In the genomic region with DNA sequence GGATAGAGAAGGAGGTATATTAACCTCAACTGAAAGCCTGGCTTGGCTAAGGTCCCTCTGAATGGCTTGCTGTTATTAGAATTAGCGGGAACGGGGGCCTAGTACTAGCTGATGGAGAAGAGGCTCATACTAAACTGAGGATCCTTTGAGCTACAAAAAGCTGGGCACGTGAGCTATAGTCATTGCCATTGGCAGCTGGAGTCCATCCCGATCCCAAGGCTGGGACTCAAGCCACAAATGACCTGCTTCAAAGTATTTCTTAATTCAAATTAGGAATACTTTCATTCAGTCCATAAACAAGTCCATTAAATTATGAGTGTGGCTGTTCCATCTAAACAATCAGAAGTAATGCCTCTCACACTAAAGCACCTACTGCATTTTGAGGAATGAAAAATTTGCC, we compare ENCODE assay signal across 18 cellular contexts.
DNase-seq lines count a peak whose midpoint lies in the region; ATAC-seq, FAIRE-seq and TF ChIP-seq lines count a peak whose summit lies in the region.
"Had no signal": no experiment of that assay in that cellular context is flagged by ENCODE, and none has a peak within 500 bp of the region (broad histone marks: within the 10 kb centered on the region; RNA-seq: fewer than 3 reads in every experiment).

No MANE protein-coding gene starts in this region.

- H3K4me2 ChIP-seq in A549, result peak overlapping the region; percentile 74

- TF ChIP-seq CTCF in A549 (IDR thresholded peaks at IDR 0.05) (no peak), ascending aorta (IDR thresholded peaks at IDR 0.05) (no peak), sigmoid colon (IDR thresholded peaks at IDR 0.05) (no peak), foreskin keratinocyte (conservative IDR thresholded peaks at IDR 0.05) (no peak)

- H3K36me3 ChIP-seq in ascending aorta (no peaks in the 10 kb centered on the region), sigmoid colon (no peaks in the 10 kb centered on the region)
- H3K36me3 ChIP-seq: SJSA1 had no signal

- H3K4me3 ChIP-seq in A549, result no peak overlapping the region
- peak overlapping the region in 1 of 2 donors; percentile 47 for H3K4me3 ChIP-seq in ascending aorta
- H3K4me3 ChIP-seq in sigmoid colon, result no peak overlapping the region
- H3K4me3 ChIP-seq: SJSA1 had no signal

- no peak for TF ChIP-seq RAD21 in A549 (conservative IDR thresholded peaks at IDR 0.05 in 1 of 2, IDR thresholded peaks at IDR 0.05 in 1 of 2)

- CTCF ChIA-PET in A549 (lab: Yijun Ruan, JAX), result interaction anchor here (0.6 to 1.3 kb wide), 2 partner anchors 16 to 71 kb away, joined by 3 read pairs; no protein-coding TSS in a partner anchor

- POLR2A ChIA-PET in A549 (lab: Yijun Ruan, JAX), result no interaction called here

- 87% methylated on average over 4 of the region's 4 CpGs for WGBS in A549 (ENCODE audit: missing lambda C conversion rate)
- 73 to 88% methylated on average over 4 of the region's 4 CpGs for WGBS in sigmoid colon, 2 donors

- TF ChIP-seq POLR2A in A549 (IDR thresholded peaks at IDR 0.05; ENCODE audit: low read length), result no peak
- no peak for TF ChIP-seq POLR2A in sigmoid colon (IDR thresholded peaks at IDR 0.05)

- peak overlapping the region; percentile 67 to 79 for H3K27ac ChIP-seq in A549
- H3K27ac ChIP-seq in ascending aorta, result peak overlapping the region; percentile 60 to 66
- H3K27ac ChIP-seq in layer of hippocampus (ENCODE audit: low read depth, low read length), result peak overlapping the region; percentile 19
- H3K27ac ChIP-seq in sigmoid colon, result peak overlapping the region in 3 of 4 donors; percentile 35 to 45 (median 41)
- H3K27ac ChIP-seq in foreskin keratinocyte, result no peak overlapping the region
- H3K27ac ChIP-seq: SJSA1 had no signal

- intact Hi-C loops in ascending aorta (cut with DNase I) (no loop called here), sigmoid colon (cut with DNase I) (no loop called here)

- H3K4me1 ChIP-seq in A549, result peaks cover 46% of the 10 kb centered on the region
- H3K4me1 ChIP-seq in ascending aorta, result peaks cover 0 to 13% of the 10 kb centered on the region in 2 donors
- peaks cover 0 to 48% (median 35%) of the 10 kb centered on the region in 4 donors for H3K4me1 ChIP-seq in sigmoid colon
- H3K4me1 ChIP-seq in foreskin keratinocyte, result peaks cover 10% of the 10 kb centered on the region

- DNase-seq in A549 (ENCODE audit: low read depth in 1 of 2, low spot score in 1 of 2), result no peak
- no peak for DNase-seq in ascending aorta (ENCODE audit: low spot score in 2 of 2)
- no peak for DNase-seq in sigmoid colon
- no peak for DNase-seq in activated naive CD4-positive, alpha-beta T cell treated with Interleukin-2 at 50 U/mL for 16 hours
- DNase-seq in foreskin keratinocyte, result no peak
- no peak for DNase-seq in ureter (ENCODE audit: low spot score)
- DNase-seq in OCI-M1 (lab: John Stamatoyannopoulos, UW), result no peak
- DNase-seq: activated CD4-positive, alpha-beta T cell treated with anti-CD3 and anti-CD28 coated beads for 36 hours; activated CD8-positive, alpha-beta memory T cell treated with anti-CD3 and anti-CD28 coated beads, Interleukin-2, amount 50 U/mL, for 48 hours; activated naive CD4-positive, alpha-beta T cell treated with anti-CD3 and anti-CD28 coated beads, Interleukin-2, amount 50 U/mL, for 16 hours; CD8-positive, alpha-beta memory T cell; NCI-H2029; NCI-H526; T1000 had no signal

- no peak for FAIRE-seq in A549 (lab: Jason Lieb, UNC)
- FAIRE-seq: bronchial epithelial cell, GM19239 had no signal

- H3K9me3 ChIP-seq in A549 (no peaks in the 10 kb centered on the region), ascending aorta (no peaks in the 10 kb centered on the region), sigmoid colon (no peaks in the 10 kb centered on the region)
- H3K9me3 ChIP-seq: SJSA1 had no signal

- no peak for ATAC-seq in A549
- no peak for ATAC-seq in foreskin keratinocyte
- ATAC-seq: activated CD4-positive, alpha-beta T cell treated with anti-CD3 and anti-CD28 coated beads for 36 hours had no signal

- TF ChIP-seq EP300 in A549 (IDR thresholded peaks at IDR 0.05) (no peak), sigmoid colon (IDR thresholded peaks at IDR 0.05) (no peak)

- H3K27me3 ChIP-seq in ascending aorta (no peaks in the 10 kb centered on the region), layer of hippocampus (ENCODE audit: control insufficient read depth, insufficient read depth, low read length) (no peaks in the 10 kb centered on the region), sigmoid colon (no peaks in the 10 kb centered on the region), foreskin keratinocyte (no peaks in the 10 kb centered on the region)
- H3K27me3 ChIP-seq: SJSA1 had no signal

TF ChIP-seq in A549, 52 proteins besides CTCF, POLR2A, EP300 and RAD21:
- TF ChIP-seq, protein P1, sequence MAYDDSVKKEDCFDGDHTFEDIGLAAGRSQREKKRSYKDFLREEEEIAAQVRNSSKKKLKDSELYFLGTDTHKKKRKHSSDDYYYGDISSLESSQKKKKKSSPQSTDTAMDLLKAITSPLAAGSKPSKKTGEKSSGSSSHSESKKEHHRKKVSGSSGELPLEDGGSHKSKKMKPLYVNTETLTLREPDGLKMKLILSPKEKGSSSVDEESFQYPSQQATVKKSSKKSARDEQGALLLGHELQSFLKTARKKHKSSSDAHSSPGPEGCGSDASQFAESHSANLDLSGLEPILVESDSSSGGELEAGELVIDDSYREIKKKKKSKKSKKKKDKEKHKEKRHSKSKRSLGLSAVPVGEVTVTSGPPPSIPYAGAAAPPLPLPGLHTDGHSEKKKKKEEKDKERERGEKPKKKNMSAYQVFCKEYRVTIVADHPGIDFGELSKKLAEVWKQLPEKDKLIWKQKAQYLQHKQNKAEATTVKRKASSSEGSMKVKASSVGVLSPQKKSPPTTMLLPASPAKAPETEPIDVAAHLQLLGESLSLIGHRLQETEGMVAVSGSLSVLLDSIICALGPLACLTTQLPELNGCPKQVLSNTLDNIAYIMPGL (CRISPR knock-in tag; IDR thresholded peaks at IDR 0.05; ENCODE audit: borderline replicate concordance), result no peak
- TF ChIP-seq CHD2 (IDR thresholded peaks at IDR 0.05; ENCODE audit: low read length, partially characterized antibody) (no peak), FOSL2 (IDR thresholded peaks at IDR 0.05) (no peak), FOSL2 (CRISPR knock-in tag; IDR thresholded peaks at IDR 0.05) (no peak), ESRRA (IDR thresholded peaks at IDR 0.05; ENCODE audit: borderline replicate concordance, low read length) (no peak), ZFP36 (IDR thresholded peaks at IDR 0.05; ENCODE audit: borderline replicate concordance, partially characterized antibody) (no peak), CBX2 (IDR thresholded peaks at IDR 0.05; ENCODE audit: borderline replicate concordance, low read depth) (no peak), RFX5 (IDR thresholded peaks at IDR 0.05) (no peak), MYC (IDR thresholded peaks at IDR 0.05; ENCODE audit: borderline replicate concordance, low read length) (no peak), CBX8 (IDR thresholded peaks at IDR 0.05) (no peak), EHMT2 (IDR thresholded peaks at IDR 0.05; ENCODE audit: low read depth) (no peak), HOXA7 (CRISPR knock-in tag; IDR thresholded peaks at IDR 0.05) (no peak), HEYL (CRISPR knock-in tag; IDR thresholded peaks at IDR 0.05) (no peak), MAZ (IDR thresholded peaks at IDR 0.05; ENCODE audit: borderline replicate concordance, low read depth, low read length) (no peak), KDM1A (IDR thresholded peaks at IDR 0.05; ENCODE audit: low read depth) (no peak), SMC3 (IDR thresholded peaks at IDR 0.05) (no peak), PHF8 (IDR thresholded peaks at IDR 0.05; ENCODE audit: borderline replicate concordance, low read depth) (no peak), JUNB (IDR thresholded peaks at IDR 0.05) (no peak)
- TF ChIP-seq, protein P2, sequence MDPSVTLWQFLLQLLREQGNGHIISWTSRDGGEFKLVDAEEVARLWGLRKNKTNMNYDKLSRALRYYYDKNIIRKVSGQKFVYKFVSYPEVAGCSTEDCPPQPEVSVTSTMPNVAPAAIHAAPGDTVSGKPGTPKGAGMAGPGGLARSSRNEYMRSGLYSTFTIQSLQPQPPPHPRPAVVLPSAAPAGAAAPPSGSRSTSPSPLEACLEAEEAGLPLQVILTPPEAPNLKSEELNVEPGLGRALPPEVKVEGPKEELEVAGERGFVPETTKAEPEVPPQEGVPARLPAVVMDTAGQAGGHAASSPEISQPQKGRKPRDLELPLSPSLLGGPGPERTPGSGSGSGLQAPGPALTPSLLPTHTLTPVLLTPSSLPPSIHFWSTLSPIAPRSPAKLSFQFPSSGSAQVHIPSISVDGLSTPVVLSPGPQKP (IDR thresholded peaks at IDR 0.05; ENCODE audit: low read depth, low read length), result no peak
- TF ChIP-seq, protein P3, sequence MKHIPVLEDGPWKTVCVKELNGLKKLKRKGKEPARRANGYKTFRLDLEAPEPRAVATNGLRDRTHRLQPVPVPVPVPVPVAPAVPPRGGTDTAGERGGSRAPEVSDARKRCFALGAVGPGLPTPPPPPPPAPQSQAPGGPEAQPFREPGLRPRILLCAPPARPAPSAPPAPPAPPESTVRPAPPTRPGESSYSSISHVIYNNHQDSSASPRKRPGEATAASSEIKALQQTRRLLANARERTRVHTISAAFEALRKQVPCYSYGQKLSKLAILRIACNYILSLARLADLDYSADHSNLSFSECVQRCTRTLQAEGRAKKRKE (CRISPR knock-in tag; IDR thresholded peaks at IDR 0.05; ENCODE audit: low read depth), result no peak
